Comparison of ENCODE assay signal across 28 cellular contexts in genomic region chr5:4575608-4576007, GRCh38.
"Had no signal": no experiment of that assay in that cellular context is flagged by ENCODE, and none has a peak within 500 bp of the region (broad histone marks: within the 10 kb centered on the region; RNA-seq: fewer than 3 reads in every experiment).

No MANE protein-coding gene starts in this region.

- H3K27ac ChIP-seq: left lung, lower lobe of right lung, pancreas, prostate gland, suprapubic skin, thoracic aorta, tibial artery, upper lobe of right lung had no signal

- H3K4me1 Mint-ChIP-seq: immature natural killer cell, naive B cell had no signal

- H3K9me3 ChIP-seq: lower lobe of right lung, pancreas, prostate gland, suprapubic skin, thoracic aorta, upper lobe of right lung had no signal

- H3K36me3 Mint-ChIP-seq: immature natural killer cell had no signal

- H3K4me3 Mint-ChIP-seq: immature natural killer cell; naive B cell; natural killer cell treated with Interleukin-12 subunit alpha and Interleukin-12 subunit beta and Interleukin-15 and Interleukin-18, amount 100 ng/mL, for 72 hours; stimulated activated naive CD8-positive, alpha-beta T cell treated with anti-CD3 and anti-CD28 coated beads, Interleukin-15, Interleukin-2, amounts not matched to agents 100 ng/mL and 50 ng/mL, for 24 hours had no signal

- DNase-seq: hypothalamus; immature natural killer cell; kidney; left colon; left lung; lower lobe of right lung; mammary epithelial cell; mesenchymal stem cell; naive B cell; pancreas; posterior cingulate gyrus; retina; right cardiac atrium; stimulated activated CD4-positive, alpha-beta T cell treated with anti-CD3 and anti-CD28 coated beads, Interleukin-12 subunit alpha, Interleukin-12 subunit beta, amount 100 ng/mL, for 4 hours; stimulated activated CD4-positive, alpha-beta T cell treated with anti-CD3 and anti-CD28 coated beads, Interleukin-15, amount 100 ng/mL, for 24 hours; stimulated activated CD4-positive, alpha-beta T cell treated with anti-CD3 and anti-CD28 coated beads, Interleukin-2, amount 100 ng/mL, for 24 hours; stimulated activated CD4-positive, alpha-beta T cell treated with anti-CD3 and anti-CD28 coated beads, Interleukin-4, amount 100 ng/mL, for 1 hour; stimulated activated naive CD4-positive, alpha-beta T cell; tibial artery; trophoblast cell; upper lobe of right lung had no signal

- H3K36me3 ChIP-seq: left lung, lower lobe of right lung, pancreas, prostate gland, suprapubic skin, thoracic aorta, tibial artery, upper lobe of right lung had no signal

- H3K4me3 ChIP-seq: left lung, lower lobe of right lung, pancreas, prostate gland, skin epidermis, suprapubic skin, thoracic aorta, tibial artery, upper lobe of right lung had no signal

- ATAC-seq: left colon; left lung; lower lobe of right lung; natural killer cell treated with Interleukin-12 subunit alpha and Interleukin-12 subunit beta and Interleukin-15 and Interleukin-18, amount 100 ng/mL, for 72 hours; pancreas; right cardiac atrium; sciatic nerve; upper lobe of right lung had no signal

- H3K4me1 ChIP-seq: left lung, lower lobe of right lung, pancreas, prostate gland, suprapubic skin, tibial artery, upper lobe of right lung had no signal

- H3K27me3 ChIP-seq: left lung, pancreas, suprapubic skin, tibial artery, upper lobe of right lung had no signal

- H3K27me3 Mint-ChIP-seq: naive B cell; natural killer cell treated with Interleukin-12 subunit alpha and Interleukin-12 subunit beta and Interleukin-15 and Interleukin-18, amount 100 ng/mL, for 72 hours; stimulated activated naive CD8-positive, alpha-beta T cell treated with anti-CD3 and anti-CD28 coated beads, Interleukin-15, Interleukin-2, amounts not matched to agents 100 ng/mL and 50 ng/mL, for 24 hours had no signal

- H3K27ac Mint-ChIP-seq: immature natural killer cell; naive B cell; natural killer cell treated with Interleukin-12 subunit alpha and Interleukin-12 subunit beta and Interleukin-15 and Interleukin-18, amount 100 ng/mL, for 72 hours; stimulated activated naive CD8-positive, alpha-beta T cell treated with anti-CD3 and anti-CD28 coated beads, Interleukin-15, Interleukin-2, amounts not matched to agents 100 ng/mL and 50 ng/mL, for 24 hours had no signal
